In the genomic region with DNA sequence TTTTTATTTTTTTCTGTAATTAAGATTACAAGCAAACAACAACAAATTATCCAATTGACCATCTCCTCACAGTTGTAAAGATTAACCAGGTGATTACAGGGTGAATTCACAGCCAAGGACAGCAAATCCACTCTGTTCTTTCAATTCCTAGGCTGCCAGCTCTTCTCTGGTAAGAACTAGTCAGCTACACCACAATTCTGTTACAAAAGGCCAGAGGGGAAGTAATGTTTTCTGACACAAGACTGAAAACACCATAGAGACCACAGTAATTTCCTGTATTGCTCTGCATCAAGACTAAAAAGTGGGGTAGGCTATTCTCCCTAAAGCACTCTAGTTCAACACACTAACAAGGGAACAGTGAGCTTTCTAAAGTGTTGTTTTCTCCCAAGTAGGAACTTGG, we compare ENCODE assay signal across 14 cellular contexts. TPM values are rescaled to one million over a fixed set of nuclear protein-coding genes. Genes with fewer than 3 reads are reported as not detected.
DNase-seq lines count a peak whose midpoint lies in the region; ATAC-seq and TF ChIP-seq lines count a peak whose summit lies in the region.
"Had no signal": no experiment of that assay in that cellular context is flagged by ENCODE, and none has a peak within 500 bp of the region (broad histone marks: within the 10 kb centered on the region; RNA-seq: fewer than 3 reads in every experiment).

No MANE protein-coding gene starts in this region.

- no peaks in the 10 kb centered on the region for H3K9me3 Mint-ChIP-seq in activated naive CD8-positive, alpha-beta T cell treated with anti-CD3 and anti-CD28 coated beads for 36 hours
- H3K9me3 Mint-ChIP-seq in mesothelial cell of epicardium: no peaks in the 10 kb centered on the region
- H3K9me3 Mint-ChIP-seq: type B pancreatic cell had no signal

- no peaks in the 10 kb centered on the region for H3K36me3 Mint-ChIP-seq in activated naive CD8-positive, alpha-beta T cell treated with anti-CD3 and anti-CD28 coated beads for 36 hours
- no peaks in the 10 kb centered on the region for H3K36me3 Mint-ChIP-seq in mesothelial cell of epicardium
- H3K36me3 Mint-ChIP-seq: brain, type B pancreatic cell had no signal

- peak overlapping the region; percentile 40 for H3K27ac Mint-ChIP-seq in activated naive CD8-positive, alpha-beta T cell treated with anti-CD3 and anti-CD28 coated beads for 36 hours
- no peak overlapping the region for H3K27ac Mint-ChIP-seq in mesothelial cell of epicardium
- H3K27ac Mint-ChIP-seq: brain, type B pancreatic cell had no signal

- H3K4me3 Mint-ChIP-seq in activated naive CD8-positive, alpha-beta T cell treated with anti-CD3 and anti-CD28 coated beads for 36 hours: no peak overlapping the region
- no peak overlapping the region for H3K4me3 Mint-ChIP-seq in mesothelial cell of epicardium
- H3K4me3 Mint-ChIP-seq: brain, type B pancreatic cell had no signal

- peaks cover 2% of the 10 kb centered on the region for H3K4me1 Mint-ChIP-seq in activated naive CD8-positive, alpha-beta T cell treated with anti-CD3 and anti-CD28 coated beads for 36 hours
- no peaks in the 10 kb centered on the region for H3K4me1 Mint-ChIP-seq in mesothelial cell of epicardium
- H3K4me1 Mint-ChIP-seq: brain had no signal

- H3K27me3 Mint-ChIP-seq in activated naive CD8-positive, alpha-beta T cell treated with anti-CD3 and anti-CD28 coated beads for 36 hours: peaks cover 6% of the 10 kb centered on the region
- H3K27me3 Mint-ChIP-seq in mesothelial cell of epicardium (ENCODE audit: low read depth): peaks cover 10% of the 10 kb centered on the region

- ATAC-seq in GM19397 (IDR thresholded peaks at IDR 0.05; ENCODE audit: unreplicated experiment) (peak; percentile 85), HG03457 (IDR thresholded peaks at IDR 0.05; ENCODE audit: unreplicated experiment) (peak; percentile 63)

- TF ChIP-seq CTCF in mesothelial cell of epicardium (IDR thresholded peaks at IDR 0.05; ENCODE audit: unreplicated experiment): no peak

- peak; percentile 34 for DNase-seq in GF-D8 (lab: John Stamatoyannopoulos, UW)
- no peak for DNase-seq in activated naive CD8-positive, alpha-beta T cell treated with anti-CD3 and anti-CD28 coated beads for 36 hours
- no peak for DNase-seq in NCI-H226
- DNase-seq in mesenteric fat pad (ENCODE audit: low spot score): no peak
- DNase-seq in mesothelial cell of epicardium (ENCODE audit: low spot score in 2 of 2, unreplicated experiment in 2 of 2): no peak
- no peak for DNase-seq in foreskin melanocyte
- DNase-seq: DMS79; stimulated activated CD4-positive, alpha-beta T cell treated with anti-CD3 and anti-CD28 coated beads, Interleukin-2, amount 100 ng/mL, for 24 hours had no signal

RNA-seq across cellular contexts. Expression of a gene that starts 10.6 kb away (rescaled TPM):
- not detected for total RNA-seq in activated naive CD8-positive, alpha-beta T cell treated with anti-CD3 and anti-CD28 coated beads for 36 hours
- total RNA-seq in mesenteric fat pad (not detected), mesothelial cell of epicardium (0.20 to 0.29 TPM (median 0.29 TPM) in 3 replicates)
- total RNA-seq: glomerular endothelial cell, NCI-H460 had no signal
